ENCODE assay signal across 8 cellular contexts in genomic region chr22:37675930-37676571, GRCh38. TPM values are rescaled to one million over a fixed set of nuclear protein-coding genes. Genes with fewer than 3 reads are reported as not detected.
DNase-seq lines count a peak whose midpoint lies in the region; ATAC-seq and TF ChIP-seq lines count a peak whose summit lies in the region.

No MANE protein-coding gene starts in this region.

- H3K27ac ChIP-seq in right atrium auricular region (peak overlapping the region; percentile 93 to 94), skeletal muscle tissue (ENCODE audit: low read depth, low read length) (peak overlapping the region; percentile 94)

- H3K27me3 Mint-ChIP-seq in activated naive CD4-positive, alpha-beta T cell treated with anti-CD3 and anti-CD28 coated beads, Interleukin-2, amount 50 U/mL, for 24 hours = no peaks in the 10 kb centered on the region

- peaks cover 21% of the 10 kb centered on the region for H3K36me3 ChIP-seq in right atrium auricular region
- peaks cover 11 to 13% (median 13%) of the 10 kb centered on the region in 3 donors for H3K36me3 ChIP-seq in skeletal muscle tissue (ENCODE audit: control insufficient read depth in 3 of 3, insufficient read depth in 3 of 3, low read length in 3 of 3)

- H3K4me3 ChIP-seq in HFF-Myc (replicated peaks; ENCODE audit: low read depth, low read length) (peak overlapping the region; percentile 88), right atrium auricular region (peak overlapping the region; percentile 47 to 67), skeletal muscle tissue (ENCODE audit: low read length in 3 of 3) (peak overlapping the region; percentile 82 to 93 (median 83))

- DNase-seq in ACHN (peak; percentile 36), HFF-Myc (ENCODE audit: extremely low read depth, low read depth) (no peak), right atrium auricular region (ENCODE audit: low spot score) (no peak), GM19238 (ENCODE audit: insufficient read length, low spot score) (no peak)

- H3K4me1 Mint-ChIP-seq in activated naive CD4-positive, alpha-beta T cell treated with anti-CD3 and anti-CD28 coated beads, Interleukin-2, amount 50 U/mL, for 24 hours = peaks cover 59% of the 10 kb centered on the region

- peak overlapping the region; percentile 35 for H3K27ac Mint-ChIP-seq in activated naive CD4-positive, alpha-beta T cell treated with anti-CD3 and anti-CD28 coated beads, Interleukin-2, amount 50 U/mL, for 24 hours

- TF ChIP-seq CTCF in HFF-Myc (IDR thresholded peaks at IDR 0.05; ENCODE audit: low read depth, low read length, missing control alignments) (no peak), right atrium auricular region (IDR thresholded peaks at IDR 0.05) (no peak)

- H3K4me3 Mint-ChIP-seq in activated naive CD4-positive, alpha-beta T cell treated with anti-CD3 and anti-CD28 coated beads, Interleukin-2, amount 50 U/mL, for 24 hours = peak overlapping the region; percentile 91

- H3K9me3 ChIP-seq in right atrium auricular region = no peaks in the 10 kb centered on the region
- H3K9me3 ChIP-seq in skeletal muscle tissue (ENCODE audit: control insufficient read depth in 3 of 3, low read length in 3 of 3) = no peaks in the 10 kb centered on the region

- no peaks in the 10 kb centered on the region for H3K27me3 ChIP-seq in right atrium auricular region
- no peaks in the 10 kb centered on the region for H3K27me3 ChIP-seq in skeletal muscle tissue (ENCODE audit: control insufficient read depth in 3 of 3, insufficient read depth in 3 of 3, low read length in 3 of 3)

- in situ Hi-C loops in ACHN (cut with HindIII; ENCODE audit: low pct_ligation_motif_present, low pct_unique_long_range_greater_than_20kb, low sequenced_read_pairs) = no loop called here

- H3K4me1 ChIP-seq in right atrium auricular region (peaks cover 0 to 49% of the 10 kb centered on the region in 2 donors), skeletal muscle tissue (ENCODE audit: control insufficient read depth in 3 of 3, insufficient read depth in 3 of 3, low read length in 3 of 3) (peaks cover 29 to 37% (median 36%) of the 10 kb centered on the region in 3 donors)

- H3K9ac ChIP-seq in skeletal muscle tissue (ENCODE audit: low read depth in 1 of 3, low read length in 3 of 3) = peak overlapping the region; percentile 80 to 87 (median 86)

- ATAC-seq in HG02840 (IDR thresholded peaks at IDR 0.05; ENCODE audit: low FRiP score, unreplicated experiment) = no peak
- no peak for ATAC-seq in GM19395 (IDR thresholded peaks at IDR 0.05; ENCODE audit: unreplicated experiment)

- H3K9me3 Mint-ChIP-seq in activated naive CD4-positive, alpha-beta T cell treated with anti-CD3 and anti-CD28 coated beads, Interleukin-2, amount 50 U/mL, for 24 hours = no peaks in the 10 kb centered on the region

- H3K36me3 Mint-ChIP-seq in activated naive CD4-positive, alpha-beta T cell treated with anti-CD3 and anti-CD28 coated beads, Interleukin-2, amount 50 U/mL, for 24 hours = no peaks in the 10 kb centered on the region

RNA-seq across cellular contexts. Expression of gene LGALS1, which starts 0.6 kb away (rescaled TPM):
- total RNA-seq in right atrium auricular region = 1,000 to 10,000 TPM in 1 of 2 donors, 100 to 1,000 TPM in 1; 584 to 1,958 TPM
- 3,417 TPM for total RNA-seq in skeletal muscle tissue

RNA-seq across cellular contexts. Expression of gene NOL12, which starts 10.1 kb away (rescaled TPM):
- total RNA-seq in right atrium auricular region (10 to 100 TPM; 17.8 to 24.7 TPM), skeletal muscle tissue (7.8 TPM)

RNA-seq across cellular contexts. Expression of gene PDXP, which starts 17.5 kb away (rescaled TPM):
- total RNA-seq in right atrium auricular region = 10 to 100 TPM; 15.7 to 32.0 TPM
- 8.9 TPM for total RNA-seq in skeletal muscle tissue

RNA-seq across cellular contexts. Expression of gene TRIOBP, which starts 20.8 kb away (rescaled TPM):
- total RNA-seq in right atrium auricular region (100 to 1,000 TPM; 108 to 118 TPM), skeletal muscle tissue (26.6 TPM)

RNA-seq across cellular contexts. Expression of gene SH3BP1, which starts 36.6 kb away (rescaled TPM):
- total RNA-seq in right atrium auricular region (1 to 10 TPM; 1.5 to 4.0 TPM), skeletal muscle tissue (9.9 TPM)
